13 cellular contexts compared by ENCODE assay signal in the genomic region with DNA sequence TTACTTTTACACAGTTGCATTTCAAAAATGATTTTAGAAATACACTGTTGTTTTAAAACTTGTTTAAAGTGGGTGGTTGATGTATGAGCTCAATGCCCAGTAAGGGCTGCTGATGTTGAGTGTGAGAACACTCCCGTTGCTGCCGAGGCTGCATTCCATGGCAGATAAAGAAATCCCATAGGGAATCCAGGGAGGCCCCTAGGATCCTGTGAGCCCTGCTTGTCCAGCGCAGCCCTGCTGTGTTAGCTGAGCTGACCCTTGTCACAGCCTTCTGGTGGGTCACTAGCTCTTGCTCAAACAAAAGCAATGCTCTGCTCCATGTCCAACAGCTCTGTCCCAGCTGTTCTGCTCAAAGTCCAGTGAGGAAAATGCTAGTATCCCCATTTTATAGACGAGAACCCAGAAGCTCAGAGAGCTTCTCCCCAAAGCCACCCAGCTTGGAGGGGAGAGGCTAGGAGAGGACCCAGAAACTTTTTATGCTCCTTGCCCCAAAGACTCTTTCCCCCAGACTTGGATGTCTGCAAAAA. TPM values are rescaled to one million over a fixed set of nuclear protein-coding genes. Genes with fewer than 3 reads are reported as not detected.
A peak's percentile ranks its signal among the peaks of the same experiment; 100 is the strongest.
DNase-seq lines count a peak whose midpoint lies in the region; ATAC-seq and TF ChIP-seq lines count a peak whose summit lies in the region.
"Had no signal": no experiment of that assay in that cellular context is flagged by ENCODE, and none has a peak within 500 bp of the region (broad histone marks: within the 10 kb centered on the region; RNA-seq: fewer than 3 reads in every experiment).

No MANE protein-coding gene starts in this region.

- no peak for TF ChIP-seq CTCF in GM10248 (IDR thresholded peaks at IDR 0.05; ENCODE audit: control extremely low read depth, extremely low read depth, low read depth, missing control alignments)

- no peak overlapping the region for H3K18ac ChIP-seq in mesendoderm (ENCODE audit: low read length)

- H2BK5ac ChIP-seq in mesendoderm (ENCODE audit: low read length): no peak overlapping the region

- H3K4me3 Mint-ChIP-seq in effector memory CD8-positive, alpha-beta T cell: no peak overlapping the region

- no peaks in the 10 kb centered on the region for H3K36me3 Mint-ChIP-seq in effector memory CD8-positive, alpha-beta T cell (ENCODE audit: insufficient read depth)

- H3K56ac ChIP-seq in mesendoderm (ENCODE audit: low read length): no peak overlapping the region

- H3K4me1 ChIP-seq in mesendoderm (ENCODE audit: control insufficient read depth, low read depth, low read length): no peaks in the 10 kb centered on the region
- H3K4me1 ChIP-seq: parathyroid adenoma had no signal

- H4K8ac ChIP-seq in mesendoderm (ENCODE audit: low read depth, low read length): no peak overlapping the region

- H4K5ac ChIP-seq in mesendoderm (ENCODE audit: low read length): no peak overlapping the region

- H3K4me3 ChIP-seq in mesendoderm (ENCODE audit: low read length): no peak overlapping the region
- H3K4me3 ChIP-seq: GM12878 had no signal

- H3K4me2 ChIP-seq in mesendoderm (ENCODE audit: low read length): no peak overlapping the region

- H3K4me1 Mint-ChIP-seq in effector memory CD8-positive, alpha-beta T cell (ENCODE audit: low read depth in 2 of 2): no peaks in the 10 kb centered on the region

- no peak overlapping the region for H3K23ac ChIP-seq in mesendoderm (ENCODE audit: low read length)

- H3K27ac ChIP-seq in epithelial cell of prostate (peak overlapping the region; percentile 75), mesendoderm (ENCODE audit: low read depth, low read length) (no peak overlapping the region)
- H3K27ac ChIP-seq: parathyroid adenoma had no signal

- WGBS in mesendoderm (ENCODE audit: extremely low coverage, insufficient coverage, low lambda C conversion rate): no CpG with 5 or more reads among the region's 4 CpGs

- POLR2A ChIA-PET in GM10248 (lab: Yijun Ruan, JAX): no interaction called here

- H2AK5ac ChIP-seq in mesendoderm (ENCODE audit: low read length): no peak overlapping the region

- H3K4ac ChIP-seq in mesendoderm (ENCODE audit: low read depth, low read length): no peak overlapping the region

- no peaks in the 10 kb centered on the region for H3K36me3 ChIP-seq in mesendoderm (ENCODE audit: control insufficient read depth, insufficient read depth, low read length)

- no peaks in the 10 kb centered on the region for H3K79me2 ChIP-seq in mesendoderm (ENCODE audit: control insufficient read depth, insufficient read depth, low read length)
- H3K79me2 ChIP-seq: parathyroid adenoma had no signal

- CTCF ChIA-PET in GM10248 (lab: Yijun Ruan, JAX): interaction anchor here (1.0 to 15.2 kb wide), 4 partner anchors 18 to 77 kb away, joined by 3 to 196 read pairs (median 4); a partner anchor contains a TSS

- H3K79me1 ChIP-seq in mesendoderm (ENCODE audit: low read length): no peaks in the 10 kb centered on the region

- ATAC-seq in effector memory CD8-positive, alpha-beta T cell (replicated peaks): no peak

- H3K9ac ChIP-seq in mesendoderm (ENCODE audit: low read length): no peak overlapping the region
- H3K9ac ChIP-seq: parathyroid adenoma had no signal

- peak; percentile 56 for DNase-seq in A172 (ENCODE audit: low spot score)
- peak; percentile 69 for DNase-seq in LHCN-M2 (ENCODE audit: low read depth)
- no peak for DNase-seq in epithelial cell of prostate (ENCODE audit: low read depth, low spot score)
- DNase-seq in mesendoderm: peak; percentile 53
- DNase-seq in activated naive CD4-positive, alpha-beta T cell (lab: John Stamatoyannopoulos, UW): no peak
- DNase-seq in SW480 (ENCODE audit: low spot score): no peak
- DNase-seq in effector memory CD8-positive, alpha-beta T cell: no peak
- no peak for DNase-seq in GM10248 (ENCODE audit: extremely low spot score)
- DNase-seq: activated naive CD4-positive, alpha-beta T cell treated with anti-CD3 and anti-CD28 coated beads, Interleukin-2, amount 50 U/mL, for 16 hours; head of caudate nucleus had no signal

- H2BK15ac ChIP-seq in mesendoderm (replicated peaks; ENCODE audit: low read depth): no peak overlapping the region

- no peak overlapping the region for H3K27ac Mint-ChIP-seq in effector memory CD8-positive, alpha-beta T cell

- H2BK120ac ChIP-seq in mesendoderm (ENCODE audit: low read depth, low read length): no peak overlapping the region

- H3K27me3 Mint-ChIP-seq in effector memory CD8-positive, alpha-beta T cell: peaks cover 24 to 37% of the 10 kb centered on the region in 2 donors

- H3K27me3 ChIP-seq in mesendoderm (ENCODE audit: insufficient read depth, low read length, poor library complexity): no peaks in the 10 kb centered on the region

- H3K9me3 Mint-ChIP-seq in effector memory CD8-positive, alpha-beta T cell: no peaks in the 10 kb centered on the region

RNA-seq across cellular contexts. Expression of a gene that starts 18.6 kb away (rescaled TPM):
- total RNA-seq in A172 (2014; rRNA removed; shearing (Covaris generic)): 6.2 and 15.7 TPM in 2 replicates
- 339 and 356 TPM in 2 replicates for total RNA-seq in LHCN-M2 (2014; rRNA removed)
- polyA plus RNA-seq in LHCN-M2 (2012): 1,579 TPM
- polyA plus RNA-seq in mesendoderm (2013, experiment 1 of 2): 14.5 TPM
- 15.0 TPM for polyA plus RNA-seq in mesendoderm (2013, experiment 2 of 2)

RNA-seq across cellular contexts. Expression of a gene that starts 54.2 kb away (rescaled TPM):
- total RNA-seq in A172 (2014; rRNA removed; shearing (Covaris generic)): 0.22 and 9.3 TPM in 2 replicates
- 200 and 207 TPM in 2 replicates for total RNA-seq in LHCN-M2 (2014; rRNA removed)
- polyA plus RNA-seq in LHCN-M2 (2012): 205 TPM
- 0.07 TPM for polyA plus RNA-seq in mesendoderm (2013, experiment 1 of 2)
- 0.13 TPM for polyA plus RNA-seq in mesendoderm (2013, experiment 2 of 2)
- total RNA-seq: NCI-H460 had no signal

RNA-seq across cellular contexts. Expression of a gene that starts 54.3 kb away (rescaled TPM):
- total RNA-seq in A172 (2014; rRNA removed; shearing (Covaris generic)): 5.2 and 6.6 TPM in 2 replicates
- total RNA-seq in LHCN-M2 (2014; rRNA removed): not detected in 2 replicates
- polyA plus RNA-seq in LHCN-M2 (2012): 0.09 TPM
- polyA plus RNA-seq in mesendoderm (2013, experiment 1 of 2): 11.5 TPM
- polyA plus RNA-seq in mesendoderm (2013, experiment 2 of 2): 10.9 TPM

Comparison
In these comparisons a context has a peak if more than half of its experiments do, and no peak if none do; other contexts are left out.
1. DNase-seq: peak in A172 (single experiment), LHCN-M2 (single experiment) and mesendoderm (single experiment); none in epithelial cell of prostate (single experiment), activated naive CD4-positive, alpha-beta T cell (0 of 4), SW480 (single experiment), effector memory CD8-positive, alpha-beta T cell (0 of 3) and GM10248 (single experiment).
2. RNA of a gene that starts 18.6 kb away (total RNA-seq): 339 to 356 TPM in LHCN-M2; 6.2 to 15.7 TPM in A172; every median in the first group is over 10 times any median in the second.
3. RNA of a gene that starts 54.2 kb away (total RNA-seq): 200 to 207 TPM in LHCN-M2; 0.22 to 9.3 TPM in A172; every median in the first group is over 10 times any median in the second.